In genomic region chr7:96837583-96837982, GRCh38 we compare ENCODE assay signal across 10 cellular contexts.
DNase-seq lines count a peak whose midpoint lies in the region; ATAC-seq and TF ChIP-seq lines count a peak whose summit lies in the region.
"Had no signal": no experiment of that assay in that cellular context is flagged by ENCODE, and none has a peak within 500 bp of the region (broad histone marks: within the 10 kb centered on the region; RNA-seq: fewer than 3 reads in every experiment).

No MANE protein-coding gene starts in this region.

- TF ChIP-seq CTCF in NB4 (IDR thresholded peaks at IDR 0.05; ENCODE audit: low read depth, low read length): no peak
- no peak for TF ChIP-seq CTCF in dorsolateral prefrontal cortex (IDR thresholded peaks at IDR 0.05 in 54 of 56, conservative IDR thresholded peaks at IDR 0.05 in 2 of 56; ENCODE audit: low read depth in 1 of 56, partially characterized antibody in 56 of 56)
- no peak for TF ChIP-seq CTCF in left ventricle myocardium inferior (IDR thresholded peaks at IDR 0.05; ENCODE audit: borderline replicate concordance)

- H3K9me3 ChIP-seq in left ventricle myocardium inferior (replicated peaks): no peaks in the 10 kb centered on the region
- H3K9me3 ChIP-seq: esophagus muscularis mucosa had no signal

- no peaks in the 10 kb centered on the region for H3K4me1 ChIP-seq in left ventricle myocardium inferior
- H3K4me1 ChIP-seq: esophagus muscularis mucosa had no signal

- H3K27me3 Mint-ChIP-seq in stimulated activated naive CD8-positive, alpha-beta T cell treated with anti-CD3 and anti-CD28 coated beads, Interleukin-15, amount 100 ng/mL, for 72 hours: peaks cover 58% of the 10 kb centered on the region

- ATAC-seq in HG02798 (IDR thresholded peaks at IDR 0.05; ENCODE audit: poor library complexity, unreplicated experiment): peak; percentile 85
- peak; percentile 99 for ATAC-seq in stimulated activated naive CD8-positive, alpha-beta T cell treated with anti-CD3 and anti-CD28 coated beads, Interleukin-15, amount 100 ng/mL, for 72 hours

- DNase-seq in stimulated activated CD4-positive, alpha-beta T cell treated with anti-CD3 and anti-CD28 coated beads, Interleukin-15, amount 100 ng/mL, for 48 hours (ENCODE audit: low read depth in 2 of 2): peak; percentile 5 to 16
- no peak for DNase-seq in stimulated activated CD4-positive, alpha-beta T cell treated with anti-CD3 and anti-CD28 coated beads, Interleukin-12 subunit alpha, Interleukin-12 subunit beta, amount 100 ng/mL, for 4 hours
- DNase-seq in NB4 (ENCODE audit: low read depth) (peak; percentile 81), dorsolateral prefrontal cortex (no peak), left ventricle myocardium inferior (no peak), NCI-H524 (lab: John Stamatoyannopoulos, UW) (no peak)
- DNase-seq in stimulated activated naive CD8-positive, alpha-beta T cell treated with anti-CD3 and anti-CD28 coated beads, Interleukin-15, amount 100 ng/mL, for 72 hours: peak; percentile 39 to 51

- no peaks in the 10 kb centered on the region for H3K36me3 ChIP-seq in left ventricle myocardium inferior
- H3K36me3 ChIP-seq: esophagus muscularis mucosa had no signal

- peaks cover 31% of the 10 kb centered on the region for H3K4me1 Mint-ChIP-seq in stimulated activated naive CD8-positive, alpha-beta T cell treated with anti-CD3 and anti-CD28 coated beads, Interleukin-15, amount 100 ng/mL, for 72 hours

- no peak overlapping the region for H3K27ac ChIP-seq in dorsolateral prefrontal cortex
- H3K27ac ChIP-seq in left ventricle myocardium inferior (replicated peaks): no peak overlapping the region
- H3K27ac ChIP-seq: esophagus muscularis mucosa had no signal

- TF ChIP-seq POLR2A in NB4 (IDR thresholded peaks at IDR 0.05; ENCODE audit: extremely low read depth, insufficient read length): no peak

- peak overlapping the region in 1 of 2 donors; percentile 67 for H3K27ac Mint-ChIP-seq in stimulated activated naive CD8-positive, alpha-beta T cell treated with anti-CD3 and anti-CD28 coated beads, Interleukin-15, amount 100 ng/mL, for 72 hours
- H3K27ac Mint-ChIP-seq: nephron had no signal

- H3K4me3 Mint-ChIP-seq in stimulated activated naive CD8-positive, alpha-beta T cell treated with anti-CD3 and anti-CD28 coated beads, Interleukin-15, amount 100 ng/mL, for 72 hours: peak overlapping the region; percentile 66 to 76
- H3K4me3 Mint-ChIP-seq: nephron had no signal

- peaks cover 0 to 4% (median 0%) of the 10 kb centered on the region in 45 donors for H3K27me3 ChIP-seq in dorsolateral prefrontal cortex
- H3K27me3 ChIP-seq in left ventricle myocardium inferior (ENCODE audit: low read depth): no peaks in the 10 kb centered on the region
- H3K27me3 ChIP-seq: esophagus muscularis mucosa had no signal

- no peaks in the 10 kb centered on the region for H3K9me3 Mint-ChIP-seq in stimulated activated naive CD8-positive, alpha-beta T cell treated with anti-CD3 and anti-CD28 coated beads, Interleukin-15, amount 100 ng/mL, for 72 hours
- H3K9me3 Mint-ChIP-seq: nephron had no signal

- H3K4me3 ChIP-seq in NB4 (ENCODE audit: low read depth, low read length) (no peak overlapping the region), dorsolateral prefrontal cortex (no peak overlapping the region), left ventricle myocardium inferior (no peak overlapping the region)
- H3K4me3 ChIP-seq: esophagus muscularis mucosa had no signal

- intact Hi-C loops in dorsolateral prefrontal cortex (cut with DNase I): no loop called here
- intact Hi-C loops in left ventricle myocardium inferior (cut with micrococcal nuclease): no loop called here

Comparison
In these comparisons a context has a peak if more than half of its experiments do, and no peak if none do; other contexts are left out.
1. DNase-seq: peak in stimulated activated CD4-positive, alpha-beta T cell treated with anti-CD3 and anti-CD28 coated beads, Interleukin-15, amount 100 ng/mL, for 48 hours (2 of 2), NB4 (single experiment) and stimulated activated naive CD8-positive, alpha-beta T cell treated with anti-CD3 and anti-CD28 coated beads, Interleukin-15, amount 100 ng/mL, for 72 hours (2 of 2); none in stimulated activated CD4-positive, alpha-beta T cell treated with anti-CD3 and anti-CD28 coated beads, Interleukin-12 subunit alpha, Interleukin-12 subunit beta, amount 100 ng/mL, for 4 hours (single experiment), dorsolateral prefrontal cortex (0 of 10), left ventricle myocardium inferior (single experiment) and NCI-H524 (0 of 2).